14 cellular contexts compared by ENCODE assay signal in the genomic region with DNA sequence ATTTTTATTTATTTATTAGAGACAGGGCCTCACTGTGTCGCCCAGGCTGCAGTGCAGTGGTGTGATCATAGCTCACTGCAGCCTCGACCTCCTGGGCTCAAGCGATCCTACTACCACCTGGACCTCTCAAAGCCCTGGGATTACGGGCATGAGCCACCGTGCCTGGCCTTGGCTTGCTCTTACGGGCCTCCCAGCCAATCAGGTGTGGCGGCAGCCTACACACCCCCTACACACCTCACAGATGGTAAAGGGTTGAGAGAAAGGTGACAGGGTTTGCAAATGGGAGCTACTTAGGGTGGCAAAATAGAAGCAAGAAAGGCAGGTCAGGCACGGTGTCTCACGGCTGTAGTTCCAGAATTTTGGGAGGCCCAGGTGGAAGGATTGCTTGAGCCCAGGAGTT. TPM values are rescaled to one million over a fixed set of nuclear protein-coding genes. Genes with fewer than 3 reads are reported as not detected.
DNase-seq lines count a peak whose midpoint lies in the region; ATAC-seq and TF ChIP-seq lines count a peak whose summit lies in the region.
"Had no signal": no experiment of that assay in that cellular context is flagged by ENCODE, and none has a peak within 500 bp of the region (broad histone marks: within the 10 kb centered on the region; RNA-seq: fewer than 3 reads in every experiment).

No MANE protein-coding gene starts in this region.

- H3K9me2 ChIP-seq in DOHH2 (replicated peaks; ENCODE audit: control insufficient read depth, low read length) (no peaks in the 10 kb centered on the region), SU-DHL-6 (replicated peaks; ENCODE audit: insufficient read depth, low read length) (no peaks in the 10 kb centered on the region)

- H3K4me2 ChIP-seq in BLaER1 treated with 17β-estradiol and CSF1 and Interleukin-3, amounts not matched to agents 10 nM and 100 nM = peak overlapping the region; percentile 71 to 89 (median 84); a peak in 15 of 22 replicates
- H3K4me2 ChIP-seq in DOHH2 (ENCODE audit: low read length) (peak overlapping the region; percentile 96), SU-DHL-6 (ENCODE audit: low read depth, low read length, poor library complexity, severe bottlenecking) (peak overlapping the region; percentile 79)

- ATAC-seq in naive B cell (ENCODE audit: low read depth in 2 of 2) = no peak

- no peaks in the 10 kb centered on the region for H3K36me3 ChIP-seq in BLaER1 treated with 17β-estradiol and CSF1 and Interleukin-3, amounts not matched to agents 10 nM and 100 nM
- H3K36me3 ChIP-seq in DOHH2 (ENCODE audit: control insufficient read depth, low read length) (no peaks in the 10 kb centered on the region), SU-DHL-6 (ENCODE audit: low read length) (no peaks in the 10 kb centered on the region)

- no peak overlapping the region for H3K27ac ChIP-seq in BLaER1 treated with 17β-estradiol and CSF1 and Interleukin-3, amounts not matched to agents 10 nM and 100 nM
- H3K27ac ChIP-seq in DOHH2 (ENCODE audit: low read depth, low read length) = no peak overlapping the region
- H3K27ac ChIP-seq in SU-DHL-6 (ENCODE audit: low read depth, low read length) = no peak overlapping the region

- peaks cover 5 to 7% (median 6%) of the 10 kb centered on the region in 3 donors for H3K4me1 Mint-ChIP-seq in naive B cell

- peaks cover 0 to 16% (median 7%) of the 10 kb centered on the region in 10 experiments; a peak in 7 of 20 replicates for H3K4me1 ChIP-seq in BLaER1 treated with 17β-estradiol and CSF1 and Interleukin-3, amounts not matched to agents 10 nM and 100 nM
- H3K4me1 ChIP-seq in DOHH2 (ENCODE audit: control insufficient read depth, low read length) = peaks cover 5% of the 10 kb centered on the region

- H3K27ac Mint-ChIP-seq in naive B cell = no peak overlapping the region

- peaks cover 0 to 1% (median 0%) of the 10 kb centered on the region in 7 donors for H3K9me3 Mint-ChIP-seq in naive B cell
- H3K9me3 Mint-ChIP-seq: CD4-positive, CD25-positive, alpha-beta regulatory T cell had no signal

- H3K9ac ChIP-seq in BLaER1 treated with 17β-estradiol and CSF1 and Interleukin-3, amounts not matched to agents 10 nM and 100 nM = peak overlapping the region in 2 of 11 experiments; percentile 45 to 55; a peak in 1 of 22 replicates
- no peak overlapping the region for H3K9ac ChIP-seq in SU-DHL-6 (ENCODE audit: low read length)

- H2AFZ ChIP-seq in SU-DHL-6 (ENCODE audit: low read depth, low read length, severe bottlenecking) = no peak overlapping the region

- no peaks in the 10 kb centered on the region for H3K9me3 ChIP-seq in BLaER1 treated with 17β-estradiol and CSF1 and Interleukin-3, amounts not matched to agents 10 nM and 100 nM (replicated peaks in 1 of 11)
- no peaks in the 10 kb centered on the region for H3K9me3 ChIP-seq in DOHH2 (ENCODE audit: control insufficient read depth, insufficient read depth, low read length)
- no peaks in the 10 kb centered on the region for H3K9me3 ChIP-seq in SU-DHL-6 (ENCODE audit: insufficient read depth, low read length)

- H4K20me1 ChIP-seq in BLaER1 treated with 17β-estradiol and CSF1 and Interleukin-3, amounts not matched to agents 10 nM and 100 nM = peaks cover 0 to 3% (median 0%) of the 10 kb centered on the region in 11 experiments; a peak in 1 of 22 replicates
- H4K20me1 ChIP-seq in DOHH2 (ENCODE audit: control insufficient read depth, insufficient read depth, low read depth, low read length) (no peaks in the 10 kb centered on the region), SU-DHL-6 (ENCODE audit: low read depth, low read length) (no peaks in the 10 kb centered on the region)

- H3F3A ChIP-seq in DOHH2 (ENCODE audit: control insufficient read depth, insufficient read depth) (no peaks in the 10 kb centered on the region), SU-DHL-6 (ENCODE audit: insufficient read depth) (no peaks in the 10 kb centered on the region)

- peak overlapping the region in 6 of 8 donors; percentile 12 to 97 (median 89) for H3K4me3 Mint-ChIP-seq in naive B cell

- H3K27me3 Mint-ChIP-seq in naive B cell = peaks cover 6 to 16% (median 7%) of the 10 kb centered on the region in 3 donors

- no peaks in the 10 kb centered on the region for H3K36me3 Mint-ChIP-seq in naive B cell
- H3K36me3 Mint-ChIP-seq: CD4-positive, CD25-positive, alpha-beta regulatory T cell had no signal

- H3K79me2 ChIP-seq in DOHH2 (ENCODE audit: control insufficient read depth, low read length) (no peaks in the 10 kb centered on the region), SU-DHL-6 (ENCODE audit: insufficient read depth, low read length) (no peaks in the 10 kb centered on the region)

- TF ChIP-seq CTCF in DOHH2 (IDR thresholded peaks at IDR 0.05; ENCODE audit: low read depth, low read length, poor library complexity, severe bottlenecking) (no peak), SU-DHL-6 (IDR thresholded peaks at IDR 0.05; ENCODE audit: insufficient read depth, low read length, poor library complexity, severe bottlenecking) (no peak)

- DNase-seq in naive B cell (no peak), NCI-H2081 (lab: John Stamatoyannopoulos, UW) (no peak), RKO (ENCODE audit: low spot score) (no peak), H4 (ENCODE audit: low spot score) (no peak)
- DNase-seq: CD4-positive, CD25-positive, alpha-beta regulatory T cell; kidney glomerular epithelial cell; SIG-M5; stimulated activated CD4-positive, alpha-beta T cell treated with anti-CD3 and anti-CD28 coated beads, Interleukin-2, amount 100 ng/mL, for 24 hours had no signal

- H3K27me3 ChIP-seq in BLaER1 treated with 17β-estradiol and CSF1 and Interleukin-3, amounts not matched to agents 10 nM and 100 nM = peaks cover 0 to 15% (median 9%) of the 10 kb centered on the region in 11 experiments; a peak in 13 of 22 replicates
- peaks cover 4% of the 10 kb centered on the region; the same call in 1 of the 2 replicates for H3K27me3 ChIP-seq in DOHH2 (ENCODE audit: control insufficient read depth, low read length)
- no peaks in the 10 kb centered on the region for H3K27me3 ChIP-seq in SU-DHL-6 (ENCODE audit: low read length)

- H3K4me3 ChIP-seq in BLaER1 treated with 17β-estradiol and CSF1 and Interleukin-3, amounts not matched to agents 10 nM and 100 nM = no peak overlapping the region
- no peak overlapping the region for H3K4me3 ChIP-seq in DOHH2 (ENCODE audit: low read length)
- no peak overlapping the region for H3K4me3 ChIP-seq in SU-DHL-6 (ENCODE audit: insufficient read depth, low read length, poor library complexity, severe bottlenecking)

RNA-seq across cellular contexts. Expression of a gene that starts 1.0 kb away (rescaled TPM):
- polyA plus RNA-seq in naive B cell (ENCODE audit: low read depth in 6 of 6) = 1 to 10 TPM in 1 of 6 donors, under 1 TPM in 4, not detected in 1; 0.21 to 1.3 (median 0.70) TPM
- total RNA-seq in H4 (2014; rRNA removed; shearing (Covaris generic)) = not detected in 2 replicates
- total RNA-seq: epithelial cell of proximal tubule, renal cortical epithelial cell had no signal

RNA-seq across cellular contexts. Expression of a gene that starts 14.5 kb away (rescaled TPM):
- 1 to 10 TPM in 2 of 6 donors, under 1 TPM in 4; 0.35 to 2.2 (median 0.76) TPM for polyA plus RNA-seq in naive B cell (ENCODE audit: low read depth in 6 of 6)
- total RNA-seq in H4 (2014; rRNA removed; shearing (Covaris generic)) = 4.9 and 8.8 TPM in 2 replicates

RNA-seq across cellular contexts. Expression of a gene that starts 37.0 kb away (rescaled TPM):
- polyA plus RNA-seq in naive B cell (ENCODE audit: low read depth in 6 of 6) = not detected
- not detected in 2 replicates for total RNA-seq in H4 (2014; rRNA removed; shearing (Covaris generic))
- total RNA-seq: CD4-positive, CD25-positive, alpha-beta regulatory T cell; epithelial cell of proximal tubule; G401; renal cortical epithelial cell had no signal
- polyA plus RNA-seq: CD4-positive, CD25-positive, alpha-beta regulatory T cell had no signal

RNA-seq across cellular contexts. Expression of a gene that starts 38.9 kb away (rescaled TPM):
- 100 to 1,000 TPM; 114 to 195 (median 134) TPM for polyA plus RNA-seq in naive B cell (ENCODE audit: low read depth in 6 of 6)
- 6.2 and 31.2 TPM in 2 replicates for total RNA-seq in H4 (2014; rRNA removed; shearing (Covaris generic))

RNA-seq across cellular contexts. Expression of a gene that starts 41.9 kb away (rescaled TPM):
- 10 to 100 TPM; 26.1 to 41.0 (median 32.5) TPM for polyA plus RNA-seq in naive B cell (ENCODE audit: low read depth in 6 of 6)
- 25.2 and 27.5 TPM in 2 replicates for total RNA-seq in H4 (2014; rRNA removed; shearing (Covaris generic))
